ENCODE assay signal across 9 cellular contexts in the genomic region with DNA sequence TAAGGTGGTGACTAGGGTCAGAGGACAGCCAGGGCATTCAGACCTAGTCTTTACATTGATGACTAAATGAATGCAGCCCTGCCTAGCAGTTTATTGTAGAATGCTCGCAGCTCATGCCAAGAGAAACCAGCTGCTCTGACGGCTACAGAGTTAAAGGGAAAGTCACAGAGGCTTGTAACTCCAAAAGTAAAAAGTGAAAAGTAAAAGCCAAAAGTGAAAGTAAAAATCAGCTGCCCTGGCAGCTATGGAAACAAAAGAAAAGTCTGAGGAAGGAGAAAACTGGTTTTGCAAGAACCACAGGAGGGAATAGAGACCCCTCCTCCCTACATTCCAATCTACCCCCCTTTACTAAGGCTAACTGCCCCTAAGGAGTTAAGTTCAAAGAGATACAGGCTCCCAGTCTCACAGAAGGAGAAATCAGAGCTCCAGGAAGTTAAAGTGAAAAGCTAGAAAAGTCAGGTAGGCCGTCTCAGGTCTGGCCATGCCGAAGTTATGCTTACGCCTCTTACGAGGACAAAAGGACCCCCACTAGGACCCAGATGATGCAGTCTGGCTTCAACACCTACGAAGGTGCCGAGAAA. TPM values are rescaled to one million over a fixed set of nuclear protein-coding genes. Genes with fewer than 3 reads are reported as not detected.
DNase-seq lines count a peak whose midpoint lies in the region; ATAC-seq and TF ChIP-seq lines count a peak whose summit lies in the region.
"Had no signal": no experiment of that assay in that cellular context is flagged by ENCODE, and none has a peak within 500 bp of the region (broad histone marks: within the 10 kb centered on the region; RNA-seq: fewer than 3 reads in every experiment).

No MANE protein-coding gene starts in this region.

- H2AK5ac ChIP-seq in H9 (ENCODE audit: insufficient read length, low read length) = no peak overlapping the region

- peak overlapping the region; percentile 43 to 71 for H3K4me3 Mint-ChIP-seq in H9
- peak overlapping the region; percentile 87 for H3K4me3 Mint-ChIP-seq in activated T-helper 17 cell treated with anti-CD3 and anti-CD28 coated beads, Interleukin-2, amount 50 U/mL, for 72 hours

- peaks cover 24% of the 10 kb centered on the region for H3K9me3 ChIP-seq in H9 (ENCODE audit: control insufficient read depth, low read depth, low read length)
- H3K9me3 ChIP-seq in right cardiac atrium (ENCODE audit: control insufficient read depth, low read length) = no peaks in the 10 kb centered on the region

- H2BK5ac ChIP-seq in H9 (ENCODE audit: insufficient read length, low read length) = no peak overlapping the region

- peak; percentile 51 for DNase-seq in H9
- no peak for DNase-seq in right cardiac atrium
- DNase-seq in sciatic nerve (ENCODE audit: low spot score) = no peak
- DNase-seq in SKM-1 treated with dmso at 0.1 percent for 144 hours (lab: John Stamatoyannopoulos, UW; ENCODE audit: unreplicated experiment) = no peak
- DNase-seq in erythroblast (lab: John Stamatoyannopoulos, UW) = no peak
- DNase-seq: NCI-H1436 treated with DMSO at 0.1 percent for 48 hours had no signal

- H3K23me2 ChIP-seq in H9 (ENCODE audit: insufficient read length, low read depth, low read length, poor library complexity, severe bottlenecking) = no peaks in the 10 kb centered on the region

- peak; percentile 60 for ATAC-seq in activated T-helper 17 cell treated with anti-CD3 and anti-CD28 coated beads, Interleukin-2, amount 50 U/mL, for 72 hours (replicated peaks)
- peak in 1 of 2 donors; percentile 36 for ATAC-seq in right cardiac atrium
- ATAC-seq in sciatic nerve = peak; percentile 34
- no peak for ATAC-seq in GM21825 (IDR thresholded peaks at IDR 0.05; ENCODE audit: unreplicated experiment)
- no peak for ATAC-seq in HG02588 (IDR thresholded peaks at IDR 0.05; ENCODE audit: unreplicated experiment)

- no peaks in the 10 kb centered on the region for H3K27me3 ChIP-seq in H9 (ENCODE audit: insufficient read depth, low read length)
- H3K27me3 ChIP-seq in right cardiac atrium (ENCODE audit: control insufficient read depth, insufficient read depth) = no peaks in the 10 kb centered on the region

- peaks cover 6% of the 10 kb centered on the region for H3K27me3 Mint-ChIP-seq in H9 (ENCODE audit: low read depth)
- no peaks in the 10 kb centered on the region for H3K27me3 Mint-ChIP-seq in activated T-helper 17 cell treated with anti-CD3 and anti-CD28 coated beads, Interleukin-2, amount 50 U/mL, for 72 hours

- H3K9me3 Mint-ChIP-seq in H9 = peaks cover 62 to 64% of the 10 kb centered on the region in 2 experiments
- H3K9me3 Mint-ChIP-seq in activated T-helper 17 cell treated with anti-CD3 and anti-CD28 coated beads, Interleukin-2, amount 50 U/mL, for 72 hours = no peaks in the 10 kb centered on the region

- H3K79me2 ChIP-seq in H9 (ENCODE audit: insufficient read depth, low read length) = no peaks in the 10 kb centered on the region

- no peak overlapping the region for H2BK15ac ChIP-seq in H9 (ENCODE audit: low read depth, low read length)

- no peak overlapping the region for H4K5ac ChIP-seq in H9 (ENCODE audit: insufficient read length, low read depth, low read length)

- TF ChIP-seq CTCF in H9 (conservative IDR thresholded peaks at IDR 0.05) = no peak

- no peak overlapping the region for H4K91ac ChIP-seq in H9 (ENCODE audit: insufficient read length, low read depth, low read length)

- peak overlapping the region; percentile 53 for H3K4me2 ChIP-seq in H9 (ENCODE audit: insufficient read depth, insufficient read length, low read length)

- intact Hi-C loops in right cardiac atrium (cut with DNase I) = no loop called here
- intact Hi-C loops in sciatic nerve (cut with DNase I) = no loop called here

- H3K23ac ChIP-seq in H9 (ENCODE audit: insufficient read length, low read depth, low read length) = no peak overlapping the region

- H2AFZ ChIP-seq in H9 (ENCODE audit: low read length) = no peak overlapping the region

- no peak overlapping the region for H3K14ac ChIP-seq in H9 (ENCODE audit: insufficient read depth, low read length)

- H4K20me1 ChIP-seq in H9 (ENCODE audit: control insufficient read depth, insufficient read depth, insufficient read length) = no peaks in the 10 kb centered on the region

- no peak overlapping the region for H4K8ac ChIP-seq in H9 (replicated peaks; ENCODE audit: insufficient read length, low read depth, low read length)

- TF ChIP-seq POLR2A in erythroblast (IDR thresholded peaks at IDR 0.05; ENCODE audit: low read length) = no peak

- H3K79me1 ChIP-seq in H9 (ENCODE audit: insufficient read depth, low read depth, low read length, poor library complexity, severe bottlenecking) = no peaks in the 10 kb centered on the region

- no CpG with 5 or more reads among the region's 8 CpGs for WGBS in H9 (ENCODE audit: extremely low coverage, insufficient read length, low lambda C conversion rate)
- WGBS in right cardiac atrium = 7% methylated on average over 8 of the region's 8 CpGs

- H3K27ac Mint-ChIP-seq in H9 = peak overlapping the region; percentile 95 to 97 (median 96)
- H3K27ac Mint-ChIP-seq in activated T-helper 17 cell treated with anti-CD3 and anti-CD28 coated beads, Interleukin-2, amount 50 U/mL, for 72 hours = peak overlapping the region; percentile 66

- peak overlapping the region; percentile 59 for H3K27ac ChIP-seq in H9 (ENCODE audit: insufficient read length, low read depth, low read length)
- peak overlapping the region; percentile 2 for H3K27ac ChIP-seq in right cardiac atrium (ENCODE audit: low read length)

- H3T11ph ChIP-seq in H9 (ENCODE audit: low read length) = peak overlapping the region; percentile 53

- no peak overlapping the region for H3K9ac ChIP-seq in H9 (ENCODE audit: extremely low read depth, insufficient read length, low read length)

- H3K4me1 Mint-ChIP-seq in H9 = peaks cover 38 to 46% of the 10 kb centered on the region in 2 experiments
- peaks cover 16% of the 10 kb centered on the region for H3K4me1 Mint-ChIP-seq in activated T-helper 17 cell treated with anti-CD3 and anti-CD28 coated beads, Interleukin-2, amount 50 U/mL, for 72 hours

- H2BK20ac ChIP-seq in H9 (ENCODE audit: low read depth, low read length, poor library complexity, severe bottlenecking) = no peak overlapping the region

- no peak overlapping the region for H2BK12ac ChIP-seq in H9 (ENCODE audit: insufficient read length, low read depth, low read length)

- H3K56ac ChIP-seq in H9 (ENCODE audit: insufficient read length, low read depth, low read length) = no peak overlapping the region

- H3K4me1 ChIP-seq in H9 (ENCODE audit: insufficient read depth, low read length) = peaks cover 4% of the 10 kb centered on the region; the same call in 1 of the 2 replicates
- H3K4me1 ChIP-seq in right cardiac atrium (ENCODE audit: control insufficient read depth, insufficient read depth, low read length) = no peaks in the 10 kb centered on the region

- no peak overlapping the region for H2BK120ac ChIP-seq in H9 (ENCODE audit: low read depth, low read length, poor library complexity, severe bottlenecking)

- peaks cover 0 to 10% (median 0%) of the 10 kb centered on the region in 3 experiments; a peak in 2 of 7 replicates for H3K36me3 Mint-ChIP-seq in H9 (ENCODE audit: insufficient read depth in 1 of 3, low read depth in 3 of 3)
- H3K36me3 Mint-ChIP-seq in activated T-helper 17 cell treated with anti-CD3 and anti-CD28 coated beads, Interleukin-2, amount 50 U/mL, for 72 hours (ENCODE audit: low read depth) = no peaks in the 10 kb centered on the region

- H3K18ac ChIP-seq in H9 (ENCODE audit: insufficient read length, low read depth, low read length) = peak overlapping the region; percentile 67

- H3K4ac ChIP-seq in H9 (ENCODE audit: low read depth, low read length) = no peak overlapping the region

- peak overlapping the region; percentile 54 for H3K4me3 ChIP-seq in right cardiac atrium (ENCODE audit: low read length)

RNA-seq across cellular contexts. Expression of gene GAGE10, which starts 6.0 kb away (rescaled TPM):
- not detected in 2 replicates for total RNA-seq in H9 (2021)
- total RNA-seq in activated T-helper 17 cell treated with anti-CD3 and anti-CD28 coated beads, Interleukin-2, amount 50 U/mL, for 72 hours = not detected
- total RNA-seq in right cardiac atrium = not detected
- not detected for polyA plus RNA-seq in right cardiac atrium
- total RNA-seq in sciatic nerve = not detected

RNA-seq across cellular contexts. Expression of gene GAGE12J, which starts 12.3 kb away (rescaled TPM):
- total RNA-seq in H9 (2021) (not detected in 2 replicates), right cardiac atrium (not detected), sciatic nerve (not detected)
- not detected for total RNA-seq in activated T-helper 17 cell treated with anti-CD3 and anti-CD28 coated beads, Interleukin-2, amount 50 U/mL, for 72 hours
- polyA plus RNA-seq in right cardiac atrium = not detected

RNA-seq across cellular contexts. Expression of gene GAGE13, which starts 21.9 kb away (rescaled TPM):
- not detected in 2 replicates for total RNA-seq in H9 (2021)
- total RNA-seq in activated T-helper 17 cell treated with anti-CD3 and anti-CD28 coated beads, Interleukin-2, amount 50 U/mL, for 72 hours = not detected
- total RNA-seq in right cardiac atrium = not detected
- polyA plus RNA-seq in right cardiac atrium = not detected
- not detected for total RNA-seq in sciatic nerve

RNA-seq across cellular contexts. Expression of gene PPP1R3F, which starts 39.9 kb away (rescaled TPM):
- total RNA-seq in H9 (2021) (6.9 and 7.3 TPM in 2 replicates), right cardiac atrium (10 to 100 TPM; 23.8 to 29.3 (median 25.5) TPM), sciatic nerve (9.9 TPM)
- 1 to 10 TPM; 6.6 to 8.8 TPM for total RNA-seq in activated T-helper 17 cell treated with anti-CD3 and anti-CD28 coated beads, Interleukin-2, amount 50 U/mL, for 72 hours
- polyA plus RNA-seq in right cardiac atrium = 23.5 TPM

RNA-seq across cellular contexts. Expression of gene FOXP3, which starts 45.0 kb away (rescaled TPM):
- total RNA-seq in H9 (2021) = 0.68 and 0.81 TPM in 2 replicates
- total RNA-seq in activated T-helper 17 cell treated with anti-CD3 and anti-CD28 coated beads, Interleukin-2, amount 50 U/mL, for 72 hours = 100 to 1,000 TPM in 1 of 2 donors, 10 to 100 TPM in 1; 80.4 to 109 TPM
- under 1 TPM in 2 of 4 donors, not detected in 2; 0.09 to 0.28 TPM for total RNA-seq in right cardiac atrium
- polyA plus RNA-seq in right cardiac atrium = 0.05 TPM
- total RNA-seq in sciatic nerve = 0.13 TPM

Comparison
In these comparisons a context has a peak if more than half of its experiments do, and no peak if none do; other contexts are left out.
1. ATAC-seq: peak in activated T-helper 17 cell treated with anti-CD3 and anti-CD28 coated beads, Interleukin-2, amount 50 U/mL, for 72 hours (single experiment) and sciatic nerve (single experiment); none in GM21825 (single experiment) and HG02588 (single experiment).